ENCODE assay signal across 13 cellular contexts in the genomic region with DNA sequence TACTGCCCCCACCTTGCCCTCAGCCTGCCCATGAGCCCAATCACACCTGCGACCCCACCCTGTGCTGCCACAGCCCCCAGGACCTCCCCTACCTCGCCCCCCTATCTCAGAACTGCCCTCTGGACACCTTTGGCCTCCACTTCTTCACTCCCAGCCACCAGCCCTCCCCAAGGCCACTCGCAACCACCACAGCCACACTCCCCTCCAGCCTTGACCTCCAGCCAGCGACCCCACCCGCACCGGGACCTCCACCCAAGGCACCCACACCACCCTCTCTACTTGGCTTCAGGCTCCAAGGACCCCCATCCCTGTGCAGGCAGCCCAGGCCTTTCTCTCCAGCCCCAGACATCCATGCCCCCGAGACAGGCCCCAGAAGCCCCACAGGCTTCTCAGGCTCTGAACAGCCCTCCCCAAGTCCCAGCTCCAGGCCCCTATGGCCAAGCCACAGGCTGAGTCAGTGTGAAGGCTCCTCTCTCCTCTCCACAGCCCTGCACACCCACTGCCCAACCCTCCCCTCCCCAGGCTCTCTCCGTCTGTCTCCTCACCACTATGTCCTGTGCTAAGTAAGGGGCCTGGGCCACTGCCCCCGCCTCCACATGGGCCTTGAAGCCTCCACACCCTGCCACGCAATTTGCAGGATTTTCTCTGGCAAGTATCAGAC. TPM values are rescaled to one million over a fixed set of nuclear protein-coding genes. Genes with fewer than 3 reads are reported as not detected.
DNase-seq lines count a peak whose midpoint lies in the region; ATAC-seq and TF ChIP-seq lines count a peak whose summit lies in the region.
"Had no signal": no experiment of that assay in that cellular context is flagged by ENCODE, and none has a peak within 500 bp of the region (broad histone marks: within the 10 kb centered on the region; RNA-seq: fewer than 3 reads in every experiment).

No MANE protein-coding gene starts in this region.

- POLR2A ChIA-PET in AG04450 (lab: Yijun Ruan, JAX), result no interaction called here

- peak overlapping the region; percentile 86 for H2BK15ac ChIP-seq in neuronal stem cell (ENCODE audit: low read length)

- H3K27me3 Mint-ChIP-seq in Calu3 (ENCODE audit: unreplicated experiment), result no peaks in the 10 kb centered on the region
- H3K27me3 Mint-ChIP-seq: CD4-positive, CD25-positive, alpha-beta regulatory T cell had no signal

- intact Hi-C loops in esophagus muscularis mucosa (cut with DNase I) (loop anchor here (2.0 kb wide), 1 partner anchor 45 kb away; no protein-coding TSS in a partner anchor), Calu3 (cut with micrococcal nuclease; ENCODE audit: unreplicated experiment) (no loop called here)

- H2AFZ ChIP-seq in neuronal stem cell (ENCODE audit: low read length), result peak overlapping the region; percentile 56

- H4K91ac ChIP-seq in neuronal stem cell (ENCODE audit: low read depth, low read length, poor library complexity), result no peak overlapping the region

- no peak for TF ChIP-seq EP300 in esophagus muscularis mucosa (IDR thresholded peaks at IDR 0.05)

- 74% methylated on average over 10 of the region's 10 CpGs for WGBS in esophagus muscularis mucosa
- WGBS in neuronal stem cell (ENCODE audit: extremely low coverage in 2 of 2, insufficient read length in 2 of 2, insufficient replicate concordance in 1 of 2), 2 donors, result no CpG with 5 or more reads among the region's 10 CpGs

- peak overlapping the region; percentile 95 for H3K14ac ChIP-seq in neuronal stem cell (ENCODE audit: low read length)

- H3K4me1 ChIP-seq in RWPE2 (ENCODE audit: insufficient read depth, poor library complexity, severe bottlenecking) (peaks cover 11% of the 10 kb centered on the region), esophagus muscularis mucosa (peaks cover 46 to 61% (median 55%) of the 10 kb centered on the region in 4 donors), neuronal stem cell (ENCODE audit: control insufficient read depth in 2 of 2, insufficient read depth in 1 of 2, low read depth in 1 of 2, low read length in 2 of 2) (peaks cover 15 to 48% of the 10 kb centered on the region in 2 donors)

- H3K79me1 ChIP-seq in neuronal stem cell (ENCODE audit: low read depth, low read length), result peaks cover 5% of the 10 kb centered on the region

- peak overlapping the region; percentile 20; the same call in 1 of the 2 replicates for H3K4me3 ChIP-seq in AG04450 (ENCODE audit: low read depth, low read length)
- no peak overlapping the region for H3K4me3 ChIP-seq in RWPE2 (ENCODE audit: severe bottlenecking)
- peak overlapping the region in 1 of 4 donors; percentile 91 for H3K4me3 ChIP-seq in esophagus muscularis mucosa
- H3K4me3 ChIP-seq in neuronal stem cell (ENCODE audit: low read length in 2 of 2), result no peak overlapping the region
- H3K4me3 ChIP-seq: GM12878 had no signal

- H4K8ac ChIP-seq in neuronal stem cell (ENCODE audit: low read depth, low read length), result peak overlapping the region; percentile 23

- H3K36me3 ChIP-seq in RWPE2 (ENCODE audit: low read depth) (peaks cover under 1% of the 10 kb centered on the region; the same call in 1 of the 2 replicates), esophagus muscularis mucosa (peaks cover 0 to 30% (median 28%) of the 10 kb centered on the region in 4 donors), neuronal stem cell (replicated peaks in 1 of 2; ENCODE audit: control insufficient read depth in 2 of 2, insufficient read depth in 2 of 2, low read length in 2 of 2) (no peaks in the 10 kb centered on the region)

- peak overlapping the region; percentile 81 for H2BK120ac ChIP-seq in neuronal stem cell (ENCODE audit: low read depth, low read length)

- no peak overlapping the region for H3K9ac ChIP-seq in neuronal stem cell (ENCODE audit: low read depth, low read length, poor library complexity)

- no peak overlapping the region for H3K4me3 Mint-ChIP-seq in Calu3 (ENCODE audit: low read depth, unreplicated experiment)
- H3K4me3 Mint-ChIP-seq: activated CD4-positive, alpha-beta T cell treated with anti-CD3 and anti-CD28 coated beads, Interleukin-2, amount 10 ng/mL, durations not matched to agents 7 days and 5 days; CD4-positive, CD25-positive, alpha-beta regulatory T cell had no signal

- no TSS peak for BruUV-seq in Calu3 (replicated peaks; lab: Mats Ljungman, UMichigan)

- peak overlapping the region; percentile 87 for H3K23ac ChIP-seq in neuronal stem cell (ENCODE audit: low read depth, low read length, poor library complexity)

- no peaks in the 10 kb centered on the region for H3K4me1 Mint-ChIP-seq in Calu3 (ENCODE audit: low read depth, unreplicated experiment)

- H3K27ac ChIP-seq in AG04450 (ENCODE audit: low read depth, low read length) (no peak overlapping the region), RWPE2 (ENCODE audit: poor library complexity, severe bottlenecking) (peak overlapping the region; percentile 9), esophagus muscularis mucosa (replicated peaks in 1 of 4) (peak overlapping the region; percentile 80 to 91 (median 86)), neuronal stem cell (replicated peaks; ENCODE audit: low read length) (no peak overlapping the region)

- H2BK12ac ChIP-seq in neuronal stem cell (ENCODE audit: low read length), result peak overlapping the region; percentile 69

- H3K9me3 Mint-ChIP-seq in Calu3 (ENCODE audit: low read depth, unreplicated experiment), result no peaks in the 10 kb centered on the region
- H3K9me3 Mint-ChIP-seq: activated CD4-positive, alpha-beta T cell treated with anti-CD3 and anti-CD28 coated beads, Interleukin-2, amount 10 ng/mL, durations not matched to agents 7 days and 5 days; CD4-positive, CD25-positive, alpha-beta regulatory T cell had no signal

- H3K36me3 Mint-ChIP-seq in Calu3 (ENCODE audit: insufficient read depth, unreplicated experiment), result peaks cover 11% of the 10 kb centered on the region

- H3K9me3 ChIP-seq in AG04450 (ENCODE audit: control insufficient read depth, insufficient read depth, low read length) (no peaks in the 10 kb centered on the region; the same call in 1 of the 2 replicates), RWPE2 (ENCODE audit: severe bottlenecking) (no peaks in the 10 kb centered on the region), esophagus muscularis mucosa (no peaks in the 10 kb centered on the region), neuronal stem cell (replicated peaks in 1 of 2; ENCODE audit: control insufficient read depth in 2 of 2, insufficient read depth in 1 of 2, low read depth in 1 of 2, low read length in 2 of 2) (peaks cover 0 to 2% of the 10 kb centered on the region in 2 donors)

- no peak overlapping the region for H3K4me2 ChIP-seq in neuronal stem cell (ENCODE audit: insufficient read depth, low read length, poor library complexity, severe bottlenecking)

- H3K27ac Mint-ChIP-seq in Calu3 (ENCODE audit: unreplicated experiment), result no peak overlapping the region
- H3K27ac Mint-ChIP-seq: activated CD4-positive, alpha-beta T cell treated with anti-CD3 and anti-CD28 coated beads, Interleukin-2, amount 10 ng/mL, durations not matched to agents 7 days and 5 days; CD4-positive, CD25-positive, alpha-beta regulatory T cell had no signal

- H2AK5ac ChIP-seq in neuronal stem cell (ENCODE audit: low read depth, low read length), result peak overlapping the region; percentile 96

- no peak for ATAC-seq in RWPE2 (ENCODE audit: low read depth)
- ATAC-seq: GM12878, Panc1 had no signal

- CTCF ChIA-PET in AG04450 (lab: Charles Lee), result interaction anchor here (0.6 to 1.2 kb wide), 2 partner anchors 116 to 140 kb away, joined by 4 read pairs; partner anchors contain the start of gene TOR2A
- CTCF ChIA-PET in Calu3 (lab: Charles Lee), result no interaction called here

- H3K18ac ChIP-seq in neuronal stem cell (ENCODE audit: low read length), result peak overlapping the region; percentile 55

- TF ChIP-seq CTCF in AG04450 (IDR thresholded peaks at IDR 0.05; ENCODE audit: low read depth, low read length) (no peak), RWPE2 (IDR thresholded peaks at IDR 0.05; ENCODE audit: poor library complexity, severe bottlenecking) (no peak), esophagus muscularis mucosa (IDR thresholded peaks at IDR 0.05) (no peak), Calu3 (IDR thresholded peaks at IDR 0.05; ENCODE audit: unreplicated experiment) (no peak)

- H3K4ac ChIP-seq in neuronal stem cell (ENCODE audit: low read length), result peak overlapping the region; percentile 37

- no peak for TF ChIP-seq POLR2A in esophagus muscularis mucosa (IDR thresholded peaks at IDR 0.05; ENCODE audit: low read depth)

- no peak for DNase-seq in AG04450 (ENCODE audit: low read depth, low spot score)
- DNase-seq in RWPE2 (ENCODE audit: low spot score), result peak; percentile 49
- DNase-seq in esophagus muscularis mucosa (ENCODE audit: extremely low spot score), result no peak
- DNase-seq in neuronal stem cell (ENCODE audit: low spot score), result no peak
- DNase-seq in DMS 273 (lab: John Stamatoyannopoulos, UW; ENCODE audit: unreplicated experiment), result no peak
- DNase-seq in Calu3, result no peak
- DNase-seq in NCI-H2227 (lab: John Stamatoyannopoulos, UW; ENCODE audit: unreplicated experiment), result no peak
- no peak for DNase-seq in HK-2 (ENCODE audit: unreplicated experiment)
- DNase-seq: activated CD4-positive, alpha-beta T cell treated with anti-CD3 and anti-CD28 coated beads, Interleukin-2, amount 10 ng/mL, durations not matched to agents 7 days and 5 days; CD4-positive, CD25-positive, alpha-beta regulatory T cell; NCI-H1048 had no signal

- peak overlapping the region; percentile 35 for H2BK5ac ChIP-seq in neuronal stem cell (ENCODE audit: low read length)

- H3K27me3 ChIP-seq in AG04450 (ENCODE audit: control insufficient read depth, insufficient read depth, low read length) (no peaks in the 10 kb centered on the region), RWPE2 (ENCODE audit: insufficient read depth, poor library complexity, severe bottlenecking) (no peaks in the 10 kb centered on the region), esophagus muscularis mucosa (no peaks in the 10 kb centered on the region), neuronal stem cell (ENCODE audit: control insufficient read depth in 3 of 3, insufficient read depth in 3 of 3, low read depth in 1 of 3, low read length in 3 of 3) (no peaks in the 10 kb centered on the region)

RNA-seq across cellular contexts. Expression of gene AK1, which starts 2.0 kb away (rescaled TPM):
- 75.9 and 93.9 TPM in 2 replicates for polyA plus RNA-seq in AG04450 (2011; rRNA removed)
- polyA minus RNA-seq in AG04450 (2011; rRNA and poly(A)+ RNA removed), result 24.9 and 43.3 TPM in 2 replicates
- total RNA-seq in esophagus muscularis mucosa (10 to 100 TPM; 37.4 to 75.0 (median 56.0) TPM), Calu3 (2022) (12.2 and 15.6 TPM in 2 replicates)
- polyA plus RNA-seq in neuronal stem cell (2013, experiment 1 of 2), result 36.1 TPM
- polyA plus RNA-seq in neuronal stem cell (2013, experiment 2 of 2), result 36.6 TPM

RNA-seq across cellular contexts. Expression of gene ENG, which starts 21.0 kb away (rescaled TPM):
- 17.2 and 34.2 TPM in 2 replicates for polyA plus RNA-seq in AG04450 (2011; rRNA removed)
- polyA minus RNA-seq in AG04450 (2011; rRNA and poly(A)+ RNA removed), result 29.1 and 34.5 TPM in 2 replicates
- total RNA-seq in esophagus muscularis mucosa, result 10 to 100 TPM; 36.5 to 91.2 (median 78.3) TPM
- 0.11 TPM for polyA plus RNA-seq in neuronal stem cell (2013, experiment 1 of 2)
- 0.10 TPM for polyA plus RNA-seq in neuronal stem cell (2013, experiment 2 of 2)
- total RNA-seq in Calu3 (2022), result 0.32 TPM in 1 of 2 replicates, not detected in the other

RNA-seq across cellular contexts. Expression of gene ST6GALNAC6, which starts 24.0 kb away (rescaled TPM):
- polyA plus RNA-seq in AG04450 (2011; rRNA removed), result 40.6 and 58.2 TPM in 2 replicates
- polyA minus RNA-seq in AG04450 (2011; rRNA and poly(A)+ RNA removed), result 47.7 and 59.0 TPM in 2 replicates
- total RNA-seq in esophagus muscularis mucosa (100 to 1,000 TPM in 3 of 4 donors, 10 to 100 TPM in 1; 95.9 to 169 (median 125) TPM), Calu3 (2022) (9.1 and 12.1 TPM in 2 replicates)
- polyA plus RNA-seq in neuronal stem cell (2013, experiment 1 of 2), result 31.0 TPM
- 30.5 TPM for polyA plus RNA-seq in neuronal stem cell (2013, experiment 2 of 2)

RNA-seq across cellular contexts. Expression of gene ST6GALNAC4, which starts 41.4 kb away (rescaled TPM):
- 15.0 and 24.3 TPM in 2 replicates for polyA plus RNA-seq in AG04450 (2011; rRNA removed)
- polyA minus RNA-seq in AG04450 (2011; rRNA and poly(A)+ RNA removed), result 19.2 and 23.6 TPM in 2 replicates
- total RNA-seq in esophagus muscularis mucosa (10 to 100 TPM; 20.3 to 44.8 (median 35.9) TPM), Calu3 (2022) (11.8 and 12.8 TPM in 2 replicates)
- polyA plus RNA-seq in neuronal stem cell (2013, experiment 1 of 2), result 11.3 TPM
- 12.7 TPM for polyA plus RNA-seq in neuronal stem cell (2013, experiment 2 of 2)

RNA-seq across cellular contexts. Expression of gene PIP5KL1, which starts 55.1 kb away (rescaled TPM):
- polyA plus RNA-seq in AG04450 (2011; rRNA removed), result 1.2 TPM in 2 replicates
- polyA minus RNA-seq in AG04450 (2011; rRNA and poly(A)+ RNA removed), result 1.2 and 1.3 TPM in 2 replicates
- total RNA-seq in esophagus muscularis mucosa (1 to 10 TPM; 1.3 to 2.8 (median 2.2) TPM), Calu3 (2022) (0.17 and 1.1 TPM in 2 replicates)
- 2.4 TPM for polyA plus RNA-seq in neuronal stem cell (2013, experiment 1 of 2)
- 2.5 TPM for polyA plus RNA-seq in neuronal stem cell (2013, experiment 2 of 2)

Comparison
In these comparisons a context has a peak if more than half of its experiments do, and no peak if none do; other contexts are left out.
1. H3K27ac ChIP-seq: peak in RWPE2 (single experiment) and esophagus muscularis mucosa (4 of 4); none in AG04450 (single experiment) and neuronal stem cell (single experiment).
2. RNA of gene ENG, which starts 21.0 kb away (total RNA-seq): 36.5 to 91.2 TPM in esophagus muscularis mucosa; 0.32 TPM in Calu3; every median in the first group is over 10 times any median in the second.